In genomic region chr1:56572334-56573050, GRCh38 we compare ENCODE assay signal across 18 cellular contexts. TPM values are rescaled to one million over a fixed set of nuclear protein-coding genes. Genes with fewer than 3 reads are reported as not detected.
A peak's percentile ranks its signal among the peaks of the same experiment; 100 is the strongest.
DNase-seq lines count a peak whose midpoint lies in the region; ATAC-seq, FAIRE-seq and TF ChIP-seq lines count a peak whose summit lies in the region.
"Had no signal": no experiment of that assay in that cellular context is flagged by ENCODE, and none has a peak within 500 bp of the region (broad histone marks: within the 10 kb centered on the region; RNA-seq: fewer than 3 reads in every experiment).

No MANE protein-coding gene starts in this region.

- no peak overlapping the region for H2BK20ac ChIP-seq in H9 (ENCODE audit: low read depth, low read length, poor library complexity, severe bottlenecking)

- H4K20me1 ChIP-seq in H9 (ENCODE audit: control insufficient read depth, insufficient read depth, insufficient read length): no peaks in the 10 kb centered on the region

- H4K8ac ChIP-seq in H9 (replicated peaks; ENCODE audit: insufficient read length, low read depth, low read length): no peak overlapping the region

- H4K91ac ChIP-seq in H9 (ENCODE audit: insufficient read length, low read depth, low read length): no peak overlapping the region

- no peak for DNase-seq in H9
- DNase-seq in kidney: no peak
- peak; percentile 63 for DNase-seq in small intestine
- no peak for DNase-seq in H4 (ENCODE audit: low spot score)
- no peak for DNase-seq in pancreas
- DNase-seq: activated CD4-positive, alpha-beta T cell treated with anti-CD3 and anti-CD28 coated beads, Interleukin-2, amount 50 U/mL, for 4 hours; brain microvascular endothelial cell; DMS79; endodermal cell; hypothalamus; left ventricle myocardium superior had no signal

- H3K27ac Mint-ChIP-seq in H9: peak overlapping the region; percentile 61 to 70 (median 70); a peak in 3 of 7 replicates
- no peak overlapping the region for H3K27ac Mint-ChIP-seq in activated T-helper 17 cell treated with anti-CD3 and anti-CD28 coated beads, Interleukin-2, amount 50 U/mL, for 72 hours
- H3K27ac Mint-ChIP-seq: B cell; T-helper 1 cell treated with Interleukin-12 subunit alpha and Interleukin-12 subunit beta and Interleukin-4 antibody, amounts not matched to agents 30 μg/mL and 1 μg/mL, for 36 hours had no signal

- no peak overlapping the region for H3K18ac ChIP-seq in H9 (ENCODE audit: insufficient read length, low read depth, low read length)

- H2BK5ac ChIP-seq in H9 (ENCODE audit: insufficient read length, low read length): no peak overlapping the region

- H3K27ac ChIP-seq in H9 (ENCODE audit: insufficient read length, low read depth, low read length) (no peak overlapping the region), kidney (ENCODE audit: low read depth in 2 of 2, low read length in 2 of 2) (peak overlapping the region in 1 of 2 donors; percentile 26), small intestine (ENCODE audit: low read depth in 1 of 2, low read length in 1 of 2) (no peak overlapping the region), pancreas (peak overlapping the region in 2 of 4 donors; percentile 46 to 63)
- H3K27ac ChIP-seq: brain microvascular endothelial cell had no signal

- FAIRE-seq in kidney (lab: Jason Lieb, UNC) (no peak), small intestine (lab: Jason Lieb, UNC) (no peak), pancreas (lab: Jason Lieb, UNC) (no peak)
- FAIRE-seq: HTR-8/SVneo had no signal

- H3K9me3 Mint-ChIP-seq in H9: peaks cover 3 to 5% of the 10 kb centered on the region in 2 experiments; a peak in 4 of 5 replicates
- no peaks in the 10 kb centered on the region for H3K9me3 Mint-ChIP-seq in activated T-helper 17 cell treated with anti-CD3 and anti-CD28 coated beads, Interleukin-2, amount 50 U/mL, for 72 hours
- H3K9me3 Mint-ChIP-seq: endodermal cell; T-helper 1 cell treated with Interleukin-12 subunit alpha and Interleukin-12 subunit beta and Interleukin-4 antibody, amounts not matched to agents 30 μg/mL and 1 μg/mL, for 36 hours had no signal

- no peak overlapping the region for H2AK5ac ChIP-seq in H9 (ENCODE audit: insufficient read length, low read length)

- no peaks in the 10 kb centered on the region for H3K27me3 Mint-ChIP-seq in H9 (ENCODE audit: low read depth)
- peaks cover 23% of the 10 kb centered on the region for H3K27me3 Mint-ChIP-seq in activated T-helper 17 cell treated with anti-CD3 and anti-CD28 coated beads, Interleukin-2, amount 50 U/mL, for 72 hours
- H3K27me3 Mint-ChIP-seq: B cell had no signal

- H3K23me2 ChIP-seq in H9 (ENCODE audit: insufficient read length, low read depth, low read length, poor library complexity, severe bottlenecking): peaks cover 3% of the 10 kb centered on the region

- peaks cover 78 to 79% of the 10 kb centered on the region in 2 experiments for H3K4me1 Mint-ChIP-seq in H9
- H3K4me1 Mint-ChIP-seq in activated T-helper 17 cell treated with anti-CD3 and anti-CD28 coated beads, Interleukin-2, amount 50 U/mL, for 72 hours: no peaks in the 10 kb centered on the region

- WGBS in H9 (ENCODE audit: extremely low coverage, insufficient read length, low lambda C conversion rate): no CpG with 5 or more reads among the region's 4 CpGs
- 39 to 52% (median 43%) methylated on average over 4 of the region's 4 CpGs for WGBS in small intestine, 3 donors
- 41 to 51% methylated on average over 4 of the region's 4 CpGs for WGBS in pancreas, 2 donors

- H3K27me3 ChIP-seq in H9 (ENCODE audit: insufficient read depth, low read length) (no peaks in the 10 kb centered on the region), small intestine (ENCODE audit: control insufficient read depth in 2 of 2, insufficient read depth in 2 of 2, low read length in 2 of 2) (no peaks in the 10 kb centered on the region), pancreas (no peaks in the 10 kb centered on the region)
- H3K27me3 ChIP-seq: brain microvascular endothelial cell had no signal

- H3K79me1 ChIP-seq in H9 (ENCODE audit: insufficient read depth, low read depth, low read length, poor library complexity, severe bottlenecking): no peaks in the 10 kb centered on the region

- no peak overlapping the region for H2AFZ ChIP-seq in H9 (ENCODE audit: low read length)

- no peak overlapping the region for H3K14ac ChIP-seq in H9 (ENCODE audit: insufficient read depth, low read length)

- H3K4me2 ChIP-seq in H9 (ENCODE audit: insufficient read depth, insufficient read length, low read length): no peak overlapping the region

- no peaks in the 10 kb centered on the region for H3K36me3 ChIP-seq in kidney (ENCODE audit: control insufficient read depth in 1 of 2, insufficient read depth in 2 of 2, low read length in 2 of 2)
- H3K36me3 ChIP-seq in small intestine (ENCODE audit: control insufficient read depth in 2 of 2, insufficient read depth in 2 of 2, low read length in 2 of 2): no peaks in the 10 kb centered on the region
- no peaks in the 10 kb centered on the region for H3K36me3 ChIP-seq in pancreas
- H3K36me3 ChIP-seq: brain microvascular endothelial cell had no signal

- H3K23ac ChIP-seq in H9 (ENCODE audit: insufficient read length, low read depth, low read length): no peak overlapping the region

- no peak overlapping the region for H3K4me3 Mint-ChIP-seq in H9
- peak overlapping the region; percentile 17 for H3K4me3 Mint-ChIP-seq in activated T-helper 17 cell treated with anti-CD3 and anti-CD28 coated beads, Interleukin-2, amount 50 U/mL, for 72 hours
- H3K4me3 Mint-ChIP-seq: B cell; endodermal cell; T-helper 1 cell treated with Interleukin-12 subunit alpha and Interleukin-12 subunit beta and Interleukin-4 antibody, amounts not matched to agents 30 μg/mL and 1 μg/mL, for 36 hours had no signal

- H3K36me3 Mint-ChIP-seq in H9 (ENCODE audit: insufficient read depth in 1 of 3, low read depth in 3 of 3): peaks cover 10 to 26% (median 19%) of the 10 kb centered on the region in 3 experiments
- H3K36me3 Mint-ChIP-seq in activated T-helper 17 cell treated with anti-CD3 and anti-CD28 coated beads, Interleukin-2, amount 50 U/mL, for 72 hours (ENCODE audit: low read depth): no peaks in the 10 kb centered on the region

- H3K9me3 ChIP-seq in H9 (ENCODE audit: control insufficient read depth, low read depth, low read length) (no peaks in the 10 kb centered on the region), kidney (ENCODE audit: control insufficient read depth in 1 of 2, low read length in 2 of 2) (no peaks in the 10 kb centered on the region), small intestine (ENCODE audit: control insufficient read depth, low read depth) (no peaks in the 10 kb centered on the region), pancreas (no peaks in the 10 kb centered on the region)

- H3K4me3 ChIP-seq in kidney (ENCODE audit: low read length in 2 of 2) (peak overlapping the region; percentile 36 to 40), small intestine (ENCODE audit: low read depth in 1 of 2, low read length in 2 of 2) (no peak overlapping the region), pancreas (no peak overlapping the region)

- ATAC-seq in activated T-helper 17 cell treated with anti-CD3 and anti-CD28 coated beads, Interleukin-2, amount 50 U/mL, for 72 hours (replicated peaks): no peak
- ATAC-seq in pancreas: no peak
- ATAC-seq in HG03135 (IDR thresholded peaks at IDR 0.05; ENCODE audit: unreplicated experiment): no peak
- ATAC-seq in HG02588 (IDR thresholded peaks at IDR 0.05; ENCODE audit: unreplicated experiment): no peak
- ATAC-seq: left ventricle myocardium superior, Panc1 had no signal

- no peak overlapping the region for H2BK120ac ChIP-seq in H9 (ENCODE audit: low read depth, low read length, poor library complexity, severe bottlenecking)

- H3K79me2 ChIP-seq in H9 (ENCODE audit: insufficient read depth, low read length): peaks cover 54% of the 10 kb centered on the region

- H4K5ac ChIP-seq in H9 (ENCODE audit: insufficient read length, low read depth, low read length): no peak overlapping the region

- H3K4ac ChIP-seq in H9 (ENCODE audit: low read depth, low read length): no peak overlapping the region

- TF ChIP-seq CTCF in H9 (conservative IDR thresholded peaks at IDR 0.05): no peak
- no peak for TF ChIP-seq CTCF in kidney (IDR thresholded peaks at IDR 0.05; ENCODE audit: borderline replicate concordance, extremely low read depth, insufficient read depth)
- TF ChIP-seq CTCF in pancreas (IDR thresholded peaks at IDR 0.05): no peak

- no peak overlapping the region for H2BK12ac ChIP-seq in H9 (ENCODE audit: insufficient read length, low read depth, low read length)

- H3K9ac ChIP-seq in H9 (ENCODE audit: extremely low read depth, insufficient read length, low read length): no peak overlapping the region
- H3K9ac ChIP-seq in kidney (ENCODE audit: low read length in 2 of 2): no peak overlapping the region

- intact Hi-C loops in kidney (cut with DNase I) (no loop called here), pancreas (cut with DNase I) (loop anchor here in 1 of 3 donors (10.0 kb wide), 2 partner anchors 48 to 158 kb away; no protein-coding TSS in a partner anchor)

- H2BK15ac ChIP-seq in H9 (ENCODE audit: low read depth, low read length): no peak overlapping the region

- H3K4me1 ChIP-seq in H9 (ENCODE audit: insufficient read depth, low read length): peaks cover 18% of the 10 kb centered on the region; the same call in 1 of the 2 replicates
- peaks cover 28 to 35% of the 10 kb centered on the region in 2 donors for H3K4me1 ChIP-seq in kidney (ENCODE audit: control insufficient read depth in 1 of 2, insufficient read depth in 1 of 2, low read depth in 1 of 2, low read length in 2 of 2)
- peaks cover 0 to 3% of the 10 kb centered on the region in 2 donors for H3K4me1 ChIP-seq in small intestine (ENCODE audit: control insufficient read depth in 2 of 2, insufficient read depth in 1 of 2, low read depth in 1 of 2, low read length in 1 of 2)
- peaks cover 46 to 78% (median 54%) of the 10 kb centered on the region in 3 donors for H3K4me1 ChIP-seq in pancreas

- H3K56ac ChIP-seq in H9 (ENCODE audit: insufficient read length, low read depth, low read length): no peak overlapping the region

- no peak overlapping the region for H3T11ph ChIP-seq in H9 (ENCODE audit: low read length)

RNA-seq across cellular contexts. Expression of gene PLPP3, which starts 6.9 kb away (rescaled TPM):
- total RNA-seq in H9 (2021) (25.3 and 26.7 TPM in 2 replicates), kidney (107 TPM), pancreas (10 to 100 TPM; 14.6 to 29.6 (median 21.8) TPM)
- total RNA-seq in activated T-helper 17 cell treated with anti-CD3 and anti-CD28 coated beads, Interleukin-2, amount 50 U/mL, for 72 hours: not detected
- polyA plus RNA-seq in kidney (ENCODE audit: insufficient read depth, low read depth, low replicate concordance) (100 TPM), small intestine (10 to 100 TPM in 1 of 3 donors, 1 to 10 TPM in 2; 1.6 to 41.1 (median 5.1) TPM), pancreas (10 to 100 TPM in 1 of 2 donors, 1 to 10 TPM in 1; 5.5 to 13.7 TPM)
- 5.8 and 7.9 TPM in 2 replicates for total RNA-seq in H4 (2014; rRNA removed; shearing (Covaris generic))

Comparison
In these comparisons a context has a peak if more than half of its experiments do, and no peak if none do; other contexts are left out.
1. H3K4me3 ChIP-seq: peak in kidney (2 of 2); none in small intestine (0 of 2) and pancreas (0 of 4).